ENCODE assay signal across 22 cellular contexts in the genomic region with DNA sequence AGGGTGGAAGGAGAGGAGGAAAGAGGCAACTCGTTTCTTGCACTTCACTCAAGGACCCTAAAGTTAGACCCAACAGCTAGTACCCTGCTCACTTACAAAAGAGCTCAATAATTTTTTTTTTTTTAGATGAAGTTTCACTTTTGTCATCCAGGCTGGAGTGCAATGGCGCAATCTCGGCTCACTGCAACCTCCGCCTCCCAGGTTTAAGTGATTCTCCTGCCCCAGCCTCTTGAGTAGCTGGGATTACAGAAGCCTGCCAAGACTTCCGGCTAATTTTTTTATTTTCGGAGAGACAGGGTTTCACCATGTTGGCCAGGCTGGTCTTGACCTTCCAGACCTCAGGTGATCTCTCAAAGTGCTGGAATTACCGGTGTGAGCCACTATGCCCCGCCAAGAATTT. TPM values are rescaled to one million over a fixed set of nuclear protein-coding genes. Genes with fewer than 3 reads are reported as not detected.
A peak's percentile ranks its signal among the peaks of the same experiment; 100 is the strongest.
DNase-seq lines count a peak whose midpoint lies in the region; ATAC-seq, FAIRE-seq and TF ChIP-seq lines count a peak whose summit lies in the region.
"Had no signal": no experiment of that assay in that cellular context is flagged by ENCODE, and none has a peak within 500 bp of the region (broad histone marks: within the 10 kb centered on the region; RNA-seq: fewer than 3 reads in every experiment).

No MANE protein-coding gene starts in this region.

- no peak overlapping the region for H2BK5ac ChIP-seq in mesenchymal stem cell (ENCODE audit: low read depth, low read length, poor library complexity, severe bottlenecking)

- H3K79me1 ChIP-seq in mesenchymal stem cell (replicated peaks; ENCODE audit: low read length, poor library complexity, severe bottlenecking), result peaks cover 9% of the 10 kb centered on the region

- H3K36me3 ChIP-seq in DND-41 (ENCODE audit: insufficient read depth, low read length), result peaks cover 44% of the 10 kb centered on the region
- peaks cover 6% of the 10 kb centered on the region for H3K36me3 ChIP-seq in Loucy (ENCODE audit: insufficient read depth, low read length)
- H3K36me3 ChIP-seq in fibroblast of lung (ENCODE audit: control insufficient read depth, insufficient read depth, low read length), result peaks cover 3% of the 10 kb centered on the region
- peaks cover 0 to 2% of the 10 kb centered on the region in 2 experiments for H3K36me3 ChIP-seq in mesenchymal stem cell (ENCODE audit: control insufficient read depth in 1 of 2, insufficient read depth in 2 of 2, low read depth in 1 of 2, low read length in 2 of 2)
- H3K36me3 ChIP-seq in left ventricle myocardium inferior, result peaks cover 17% of the 10 kb centered on the region
- H3K36me3 ChIP-seq in kidney (ENCODE audit: control insufficient read depth in 1 of 2, insufficient read depth in 2 of 2, low read length in 2 of 2), result no peaks in the 10 kb centered on the region

- H3K9ac ChIP-seq in DND-41 (ENCODE audit: low read depth, low read length) (no peak overlapping the region), Loucy (ENCODE audit: low read depth, low read length, poor library complexity, severe bottlenecking) (peak overlapping the region; percentile 94), fibroblast of lung (ENCODE audit: insufficient read depth, low read length) (no peak overlapping the region), mesenchymal stem cell (ENCODE audit: low read length) (no peak overlapping the region), kidney (ENCODE audit: low read length in 2 of 2) (no peak overlapping the region)
- H3K9ac ChIP-seq: GM23248, SK-N-SH had no signal

- H3K36me3 Mint-ChIP-seq in activated CD4-positive, alpha-beta T cell treated with anti-CD3 and anti-CD28 coated beads, Interleukin-2, amount 10 ng/mL, durations not matched to agents 24 days and 14 days (ENCODE audit: low read depth), result peaks cover 25% of the 10 kb centered on the region

- H2BK12ac ChIP-seq in mesenchymal stem cell (ENCODE audit: low read length in 2 of 2), result no peak overlapping the region

- H3K27ac Mint-ChIP-seq in activated CD4-positive, alpha-beta T cell treated with anti-CD3 and anti-CD28 coated beads, Interleukin-2, amount 10 ng/mL, durations not matched to agents 24 days and 14 days, result no peak overlapping the region

- H4K91ac ChIP-seq in mesenchymal stem cell (ENCODE audit: low read length), result no peak overlapping the region

- H3K4me3 Mint-ChIP-seq in activated CD4-positive, alpha-beta T cell treated with anti-CD3 and anti-CD28 coated beads, Interleukin-2, amount 10 ng/mL, durations not matched to agents 24 days and 14 days, result no peak overlapping the region

- 94% methylated on average over 7 of the region's 8 CpGs for WGBS in mesenchymal stem cell

- H3K79me2 ChIP-seq in DND-41 (ENCODE audit: insufficient read depth, low read length) (peaks cover 98% of the 10 kb centered on the region), Loucy (ENCODE audit: insufficient read depth, low read length) (peaks cover 96% of the 10 kb centered on the region), fibroblast of lung (ENCODE audit: control insufficient read depth, insufficient read depth, low read length) (peaks cover 62% of the 10 kb centered on the region)

- no peak overlapping the region for H2AK5ac ChIP-seq in mesenchymal stem cell (ENCODE audit: low read length, severe bottlenecking)

- H4K20me1 ChIP-seq in DND-41 (ENCODE audit: insufficient read depth, low read length), result peaks cover 3% of the 10 kb centered on the region; the same call in 1 of the 2 replicates
- H4K20me1 ChIP-seq in Loucy (ENCODE audit: insufficient read depth, low read length, poor library complexity, severe bottlenecking), result peaks cover 46% of the 10 kb centered on the region
- no peaks in the 10 kb centered on the region for H4K20me1 ChIP-seq in fibroblast of lung (ENCODE audit: control insufficient read depth, extremely low read depth, insufficient read depth, low read length)

- no peak overlapping the region for H2BK15ac ChIP-seq in mesenchymal stem cell (ENCODE audit: low read depth, poor library complexity, severe bottlenecking)

- H3F3A ChIP-seq in Loucy (ENCODE audit: low read depth), result no peaks in the 10 kb centered on the region

- H2BK120ac ChIP-seq in mesenchymal stem cell (ENCODE audit: low read depth, low read length), result no peak overlapping the region

- no peak overlapping the region for H3K4ac ChIP-seq in mesenchymal stem cell (ENCODE audit: low read depth in 1 of 2, low read length in 2 of 2)

- H3K23ac ChIP-seq in mesenchymal stem cell (ENCODE audit: low read length in 2 of 2), result no peak overlapping the region

- no peak overlapping the region for H3K18ac ChIP-seq in mesenchymal stem cell (ENCODE audit: low read depth in 1 of 2, low read length in 2 of 2)

- H4K8ac ChIP-seq in mesenchymal stem cell (ENCODE audit: low read length), result no peak overlapping the region

- H2AFZ ChIP-seq in DND-41 (ENCODE audit: low read depth, low read length), result no peak overlapping the region
- no peak overlapping the region for H2AFZ ChIP-seq in Loucy (ENCODE audit: low read length)
- H2AFZ ChIP-seq in fibroblast of lung (ENCODE audit: low read length), result no peak overlapping the region
- no peak overlapping the region for H2AFZ ChIP-seq in mesenchymal stem cell (ENCODE audit: low read depth, low read length)
- H2AFZ ChIP-seq: GM23248 had no signal

- H3K27me3 Mint-ChIP-seq in activated CD4-positive, alpha-beta T cell treated with anti-CD3 and anti-CD28 coated beads, Interleukin-2, amount 10 ng/mL, durations not matched to agents 24 days and 14 days, result no peaks in the 10 kb centered on the region
- H3K27me3 Mint-ChIP-seq: CD8-positive, alpha-beta memory T cell had no signal

- H3K9me2 ChIP-seq in Loucy (replicated peaks; ENCODE audit: low read depth, low read length), result no peaks in the 10 kb centered on the region
- H3K9me2 ChIP-seq: SK-N-SH had no signal

- no peak overlapping the region for H3K27ac ChIP-seq in DND-41 (ENCODE audit: low read length)
- no peak overlapping the region for H3K27ac ChIP-seq in fibroblast of lung (ENCODE audit: insufficient read depth, low read length)
- H3K27ac ChIP-seq in mesenchymal stem cell (ENCODE audit: low read length, poor library complexity, severe bottlenecking), result no peak overlapping the region
- H3K27ac ChIP-seq in left ventricle myocardium inferior (replicated peaks), result no peak overlapping the region
- H3K27ac ChIP-seq in kidney (ENCODE audit: low read depth in 2 of 2, low read length in 2 of 2), result no peak overlapping the region
- H3K27ac ChIP-seq: C4-2B, GM23248 had no signal

- H3K9me3 Mint-ChIP-seq in activated CD4-positive, alpha-beta T cell treated with anti-CD3 and anti-CD28 coated beads, Interleukin-2, amount 10 ng/mL, durations not matched to agents 24 days and 14 days, result peaks cover 3% of the 10 kb centered on the region
- H3K9me3 Mint-ChIP-seq: CD8-positive, alpha-beta memory T cell had no signal

- TF ChIP-seq CTCF in DND-41 (IDR thresholded peaks at IDR 0.05; ENCODE audit: borderline replicate concordance, extremely low read depth, low read length, poor library complexity, severe bottlenecking) (no peak), Loucy (conservative IDR thresholded peaks at IDR 0.05; ENCODE audit: low read length) (no peak), fibroblast of lung (conservative IDR thresholded peaks at IDR 0.05 in 1 of 2, IDR thresholded peaks at IDR 0.05 in 1 of 2; ENCODE audit: low read depth in 1 of 2, low read length in 2 of 2) (no peak), left ventricle myocardium inferior (IDR thresholded peaks at IDR 0.05; ENCODE audit: borderline replicate concordance) (no peak), kidney (IDR thresholded peaks at IDR 0.05; ENCODE audit: borderline replicate concordance, extremely low read depth, insufficient read depth) (no peak)

- no peak for FAIRE-seq in kidney (lab: Jason Lieb, UNC)
- FAIRE-seq: GM19239 had no signal

- intact Hi-C loops in left ventricle myocardium inferior (cut with micrococcal nuclease), result no loop called here
- intact Hi-C loops in activated CD4-positive, alpha-beta T cell treated with anti-CD3 and anti-CD28 coated beads, Interleukin-2, amount 10 ng/mL, durations not matched to agents 24 days and 14 days (cut with micrococcal nuclease), result no loop called here
- intact Hi-C loops in kidney (cut with DNase I), result no loop called here

- H3K4me3 ChIP-seq in DND-41 (ENCODE audit: low read depth in 1 of 2, low read length in 2 of 2), result no peak overlapping the region
- peak overlapping the region; percentile 28 for H3K4me3 ChIP-seq in Loucy (ENCODE audit: low read length, poor library complexity, severe bottlenecking)
- no peak overlapping the region for H3K4me3 ChIP-seq in fibroblast of lung (replicated peaks in 1 of 4; ENCODE audit: control extremely low read depth in 1 of 4, insufficient read depth in 1 of 4, low read depth in 3 of 4, low read length in 4 of 4)
- no peak overlapping the region for H3K4me3 ChIP-seq in mesenchymal stem cell (ENCODE audit: insufficient read depth in 1 of 2, low read depth in 1 of 2, low read length in 2 of 2)
- no peak overlapping the region for H3K4me3 ChIP-seq in left ventricle myocardium inferior
- H3K4me3 ChIP-seq in kidney (ENCODE audit: low read length in 2 of 2), result no peak overlapping the region
- H3K4me3 ChIP-seq: GM23248 had no signal

- H3K27me3 ChIP-seq in DND-41 (ENCODE audit: insufficient read depth, low read length, poor library complexity) (no peaks in the 10 kb centered on the region), Loucy (ENCODE audit: insufficient read depth, low read length, poor library complexity, severe bottlenecking) (no peaks in the 10 kb centered on the region), fibroblast of lung (ENCODE audit: control insufficient read depth, insufficient read depth, low read length) (no peaks in the 10 kb centered on the region), mesenchymal stem cell (ENCODE audit: control insufficient read depth in 1 of 2, insufficient read depth in 1 of 2, low read length in 2 of 2) (no peaks in the 10 kb centered on the region), left ventricle myocardium inferior (ENCODE audit: low read depth) (no peaks in the 10 kb centered on the region)

- DNase-seq in DND-41, result no peak
- DNase-seq in fibroblast of lung (ENCODE audit: low read depth in 2 of 2), result no peak
- DNase-seq in mesenchymal stem cell, result peak; percentile 17
- DNase-seq in left ventricle myocardium inferior, result no peak
- DNase-seq in activated CD4-positive, alpha-beta T cell treated with anti-CD3 and anti-CD28 coated beads, Interleukin-2, amount 10 ng/mL, durations not matched to agents 24 days and 14 days, result no peak
- no peak for DNase-seq in kidney
- DNase-seq: CD8-positive, alpha-beta memory T cell; GDM1; GM23248; Karpas-422; NCI-H1417; NCI-H1694 treated with DMSO at 0.1 percent for 48 hours; NCI-H2227 treated with DMSO at 0.1 percent for 48 hours; NCI-H510A; SIG-M5; SK-N-SH had no signal

- H3K4me1 ChIP-seq in DND-41 (ENCODE audit: insufficient read depth, low read length), result peaks cover 21% of the 10 kb centered on the region
- peaks cover 49% of the 10 kb centered on the region for H3K4me1 ChIP-seq in Loucy (ENCODE audit: insufficient read depth, low read length, poor library complexity, severe bottlenecking)
- no peaks in the 10 kb centered on the region for H3K4me1 ChIP-seq in fibroblast of lung (ENCODE audit: control insufficient read depth, extremely low read depth, insufficient read depth, low read length)
- peaks cover 5% of the 10 kb centered on the region for H3K4me1 ChIP-seq in mesenchymal stem cell (ENCODE audit: control insufficient read depth, insufficient read depth, low read depth, low read length)
- H3K4me1 ChIP-seq in left ventricle myocardium inferior, result peaks cover 43% of the 10 kb centered on the region
- peaks cover 0 to 16% of the 10 kb centered on the region in 2 donors for H3K4me1 ChIP-seq in kidney (ENCODE audit: control insufficient read depth in 1 of 2, insufficient read depth in 1 of 2, low read depth in 1 of 2, low read length in 2 of 2)

- no peak overlapping the region for H3K14ac ChIP-seq in mesenchymal stem cell (ENCODE audit: low read length in 2 of 2)

- peaks cover 24% of the 10 kb centered on the region for H3K4me1 Mint-ChIP-seq in activated CD4-positive, alpha-beta T cell treated with anti-CD3 and anti-CD28 coated beads, Interleukin-2, amount 10 ng/mL, durations not matched to agents 24 days and 14 days

- H3K4me2 ChIP-seq in DND-41 (ENCODE audit: insufficient read depth, low read length) (0 out of 2 replicates have a peak overlapping the region, but pooled peaks have one; percentile 14), Loucy (ENCODE audit: low read depth, low read length, poor library complexity, severe bottlenecking) (peak overlapping the region; percentile 91), fibroblast of lung (ENCODE audit: extremely low read depth, insufficient read depth, low read length) (peak overlapping the region; percentile 17), mesenchymal stem cell (ENCODE audit: low read length, poor library complexity, severe bottlenecking) (no peak overlapping the region)
- H3K4me2 ChIP-seq: SK-N-SH had no signal

- no peak for ATAC-seq in DND-41 (ENCODE audit: insufficient read depth, low read depth)
- no peak for ATAC-seq in GM21515 (IDR thresholded peaks at IDR 0.05; ENCODE audit: unreplicated experiment)
- ATAC-seq: HCT116, Panc1 had no signal

- H3K9me3 ChIP-seq in DND-41 (ENCODE audit: insufficient read depth, low read length, severe bottlenecking) (no peaks in the 10 kb centered on the region), Loucy (ENCODE audit: insufficient read depth, low read depth, low read length) (no peaks in the 10 kb centered on the region), fibroblast of lung (ENCODE audit: control insufficient read depth, insufficient read depth, low read depth, low read length) (no peaks in the 10 kb centered on the region), mesenchymal stem cell (ENCODE audit: control insufficient read depth, low read length) (no peaks in the 10 kb centered on the region), left ventricle myocardium inferior (replicated peaks) (no peaks in the 10 kb centered on the region), kidney (ENCODE audit: control insufficient read depth in 1 of 2, low read length in 2 of 2) (no peaks in the 10 kb centered on the region)
- H3K9me3 ChIP-seq: SK-N-SH had no signal

RNA-seq across cellular contexts. Expression of gene ASB3, which starts 4.1 kb away (rescaled TPM):
- total RNA-seq in fibroblast of lung (31.9 and 32.6 TPM in 2 replicates), left ventricle myocardium inferior (11.4 TPM), kidney (20.1 TPM)
- polyA plus RNA-seq in fibroblast of lung (19.0 and 21.1 TPM in 2 replicates), kidney (ENCODE audit: insufficient read depth, low read depth, low replicate concordance) (8.0 TPM)
- 10.5 and 11.4 TPM in 2 replicates for polyA plus RNA-seq in fibroblast of lung (2012)
- 4.6 and 5.9 TPM in 2 replicates for polyA minus RNA-seq in fibroblast of lung (ENCODE audit: low replicate concordance)
- polyA plus RNA-seq in mesenchymal stem cell (2013, experiment 1 of 2), result 11.8 TPM
- polyA plus RNA-seq in mesenchymal stem cell (2013, experiment 2 of 2), result 11.8 TPM
- total RNA-seq in activated CD4-positive, alpha-beta T cell treated with anti-CD3 and anti-CD28 coated beads, Interleukin-2, amount 10 ng/mL, durations not matched to agents 24 days and 14 days, result 19.6 and 24.0 TPM in 2 replicates

RNA-seq across cellular contexts. Expression of gene ERLEC1, which starts 4.2 kb away (rescaled TPM):
- total RNA-seq in fibroblast of lung (87.7 and 89.4 TPM in 2 replicates), left ventricle myocardium inferior (44.3 TPM), kidney (43.7 TPM)
- polyA plus RNA-seq in fibroblast of lung (67.7 and 103 TPM in 2 replicates), kidney (ENCODE audit: insufficient read depth, low read depth, low replicate concordance) (39.9 TPM)
- 50.2 and 65.8 TPM in 2 replicates for polyA plus RNA-seq in fibroblast of lung (2012)
- 1.1 and 4.2 TPM in 2 replicates for polyA minus RNA-seq in fibroblast of lung (ENCODE audit: low replicate concordance)
- 92.1 TPM for polyA plus RNA-seq in mesenchymal stem cell (2013, experiment 1 of 2)
- 97.7 TPM for polyA plus RNA-seq in mesenchymal stem cell (2013, experiment 2 of 2)
- 24.1 and 24.9 TPM in 2 replicates for total RNA-seq in activated CD4-positive, alpha-beta T cell treated with anti-CD3 and anti-CD28 coated beads, Interleukin-2, amount 10 ng/mL, durations not matched to agents 24 days and 14 days

RNA-seq across cellular contexts. Expression of gene CHAC2, which starts 15.1 kb away (rescaled TPM):
- total RNA-seq in fibroblast of lung (1.3 and 1.7 TPM in 2 replicates), left ventricle myocardium inferior (3.8 TPM), kidney (1.6 TPM)
- polyA plus RNA-seq in fibroblast of lung (3.3 and 6.8 TPM in 2 replicates), kidney (ENCODE audit: insufficient read depth, low read depth, low replicate concordance) (3.7 TPM)
- 2.7 and 6.2 TPM in 2 replicates for polyA plus RNA-seq in fibroblast of lung (2012)
- polyA minus RNA-seq in fibroblast of lung (ENCODE audit: low replicate concordance), result 1.4 TPM in 1 of 2 replicates, not detected in the other
- 1.2 TPM for polyA plus RNA-seq in mesenchymal stem cell (2013, experiment 1 of 2)
- 1.5 TPM for polyA plus RNA-seq in mesenchymal stem cell (2013, experiment 2 of 2)
- total RNA-seq in activated CD4-positive, alpha-beta T cell treated with anti-CD3 and anti-CD28 coated beads, Interleukin-2, amount 10 ng/mL, durations not matched to agents 24 days and 14 days, result 24.8 and 27.4 TPM in 2 replicates
